In the genomic region with DNA sequence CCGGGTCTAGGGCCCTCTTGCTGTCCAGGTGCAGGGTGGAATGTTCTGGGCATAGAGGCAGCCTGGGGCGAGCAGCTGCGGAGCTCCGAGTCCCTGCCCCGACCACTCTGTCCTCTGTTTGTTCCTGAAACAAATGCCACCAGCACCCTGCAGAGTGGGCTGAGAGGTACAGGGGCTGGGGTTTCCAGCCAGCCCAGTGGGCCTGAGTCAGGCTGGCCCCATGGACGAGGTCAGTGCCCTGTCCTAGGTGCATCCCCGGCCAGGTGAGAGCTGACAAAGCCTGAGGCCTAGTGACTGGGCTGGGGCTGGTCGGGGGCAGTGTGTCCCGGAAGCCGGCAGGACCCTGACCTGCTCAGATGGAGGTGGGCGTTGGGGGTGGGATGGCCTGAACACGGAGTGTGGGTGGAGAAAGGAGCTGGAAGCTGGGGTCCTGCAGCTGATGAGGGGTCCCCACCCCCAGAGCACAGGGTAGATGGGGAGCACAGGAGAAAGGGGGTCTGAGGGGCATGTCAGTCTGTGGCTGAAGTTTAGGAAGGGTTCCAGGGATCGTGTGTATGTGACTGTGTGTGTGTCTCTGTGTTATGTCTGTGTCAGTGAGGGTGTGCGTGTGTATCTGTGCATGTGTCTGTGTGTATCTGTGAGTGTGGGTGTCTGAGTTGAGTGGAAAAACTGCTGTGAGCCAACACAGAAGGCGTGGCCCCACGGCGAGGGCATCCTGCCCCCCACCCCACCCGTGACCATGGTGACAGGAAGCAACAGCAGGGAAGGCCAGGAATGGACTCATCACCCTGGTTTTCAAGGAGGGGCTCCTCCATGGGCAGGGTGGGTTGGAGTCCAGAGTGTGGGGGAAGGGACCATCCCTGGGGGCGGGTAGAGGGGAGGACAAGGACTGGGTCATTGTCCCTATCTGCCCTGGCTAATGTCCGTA, we compare ENCODE assay signal across 10 cellular contexts. TPM values are rescaled to one million over a fixed set of nuclear protein-coding genes. Genes with fewer than 3 reads are reported as not detected.
DNase-seq lines count a peak whose midpoint lies in the region; ATAC-seq and TF ChIP-seq lines count a peak whose summit lies in the region.
"Had no signal": no experiment of that assay in that cellular context is flagged by ENCODE, and none has a peak within 500 bp of the region (broad histone marks: within the 10 kb centered on the region; RNA-seq: fewer than 3 reads in every experiment).

No MANE protein-coding gene starts in this region.

- peak overlapping the region; percentile 97 for H3K18ac ChIP-seq in neuronal stem cell (ENCODE audit: low read length)

- DNase-seq in CD1c-positive myeloid dendritic cell (ENCODE audit: extremely low spot score) = peak; percentile 62
- no peak for DNase-seq in activated B cell treated with CpG ODN at 0.5 μM for 24 hours
- DNase-seq in effector memory CD4-positive, alpha-beta T cell = peak in 2 of 3 donors; percentile 55 to 56
- no peak for DNase-seq in neuronal stem cell (ENCODE audit: low spot score)
- DNase-seq in NCI-H187 treated with DMSO at 0.1 percent for 48 hours (lab: John Stamatoyannopoulos, UW) = no peak
- DNase-seq in A673 (ENCODE audit: low spot score) = no peak
- DNase-seq in activated CD4-positive, CD25-positive, alpha-beta regulatory T cell treated with anti-CD3 and anti-CD28 coated beads, Interleukin-2, amount 50 U/mL, for 72 hours = no peak
- DNase-seq: HCEC 1CT, NCI-H1436 had no signal

- H3K27me3 ChIP-seq in effector memory CD4-positive, alpha-beta T cell (replicated peaks; ENCODE audit: control insufficient read depth, insufficient read depth, low read length, poor library complexity, severe bottlenecking) = no peaks in the 10 kb centered on the region
- H3K27me3 ChIP-seq in neuronal stem cell (ENCODE audit: control insufficient read depth in 3 of 3, insufficient read depth in 3 of 3, low read depth in 1 of 3, low read length in 3 of 3) = peaks cover 0 to 41% (median 17%) of the 10 kb centered on the region in 3 experiments
- H3K27me3 ChIP-seq in A673 (replicated peaks; ENCODE audit: insufficient read depth, low read depth, low read length, poor library complexity) = no peaks in the 10 kb centered on the region

- peaks cover 86% of the 10 kb centered on the region for H3K4me1 ChIP-seq in effector memory CD4-positive, alpha-beta T cell (ENCODE audit: control insufficient read depth, insufficient read depth, low read length, poor library complexity, severe bottlenecking)
- H3K4me1 ChIP-seq in neuronal stem cell (ENCODE audit: control insufficient read depth in 2 of 2, insufficient read depth in 1 of 2, low read depth in 1 of 2, low read length in 2 of 2) (peaks cover 61 to 71% of the 10 kb centered on the region in 2 donors), A673 (ENCODE audit: insufficient read depth, low read length, poor library complexity, severe bottlenecking) (peaks cover 44% of the 10 kb centered on the region)

- no peak overlapping the region for H3K4ac ChIP-seq in neuronal stem cell (ENCODE audit: low read length)

- TF ChIP-seq CTCF in activated B cell treated with CpG ODN at 0.5 μM for 24 hours (IDR thresholded peaks at IDR 0.05) (no peak), A673 (conservative IDR thresholded peaks at IDR 0.05; ENCODE audit: low read depth, low read length) (no peak)

- no peak overlapping the region for H3K4me3 ChIP-seq in effector memory CD4-positive, alpha-beta T cell (ENCODE audit: insufficient read depth, low read depth, low read length, poor library complexity, severe bottlenecking)
- H3K4me3 ChIP-seq in neuronal stem cell (ENCODE audit: low read length in 2 of 2) (peak overlapping the region in 1 of 2 donors; percentile 38), A673 (ENCODE audit: low read depth, low read length, poor library complexity, severe bottlenecking) (no peak overlapping the region)

- peak overlapping the region; percentile 48 for H2BK120ac ChIP-seq in neuronal stem cell (ENCODE audit: low read depth, low read length)

- intact Hi-C loops in activated B cell treated with CpG ODN at 0.5 μM for 24 hours (cut with micrococcal nuclease) = no loop called here
- intact Hi-C loops in A673 (cut with micrococcal nuclease; ENCODE audit: unreplicated experiment) = no loop called here

- no peaks in the 10 kb centered on the region for H3K36me3 Mint-ChIP-seq in activated B cell treated with CpG ODN at 0.5 μM for 24 hours (ENCODE audit: low read depth)

- ATAC-seq in activated B cell treated with CpG ODN at 0.5 μM for 24 hours (ENCODE audit: low read depth) (no peak), HG02885 (IDR thresholded peaks at IDR 0.05; ENCODE audit: poor library complexity, unreplicated experiment) (no peak)

- POLR2A ChIA-PET in activated B cell treated with CpG ODN at 0.5 μM for 24 hours (lab: Charles Lee) = interaction anchor here (0.6 kb wide), 1 partner anchor 144 kb away, joined by 3 read pairs; no protein-coding TSS in a partner anchor
- POLR2A ChIA-PET in A673 (lab: Charles Lee; ENCODE audit: low non-redundant PET) = no interaction called here

- H2BK5ac ChIP-seq in neuronal stem cell (ENCODE audit: low read length) = peak overlapping the region; percentile 83

- peak overlapping the region; percentile 40 for H3K14ac ChIP-seq in neuronal stem cell (ENCODE audit: low read length)

- BruUV-seq in A673 (replicated peaks; lab: Mats Ljungman, UMichigan) = no TSS peak

- peak overlapping the region; percentile 42 for H3K4me3 Mint-ChIP-seq in activated B cell treated with CpG ODN at 0.5 μM for 24 hours

- no peaks in the 10 kb centered on the region for H3K36me3 ChIP-seq in effector memory CD4-positive, alpha-beta T cell (ENCODE audit: control insufficient read depth, insufficient read depth, low read length)
- no peaks in the 10 kb centered on the region for H3K36me3 ChIP-seq in neuronal stem cell (replicated peaks in 1 of 2; ENCODE audit: control insufficient read depth in 2 of 2, insufficient read depth in 2 of 2, low read length in 2 of 2)
- peaks cover 3% of the 10 kb centered on the region for H3K36me3 ChIP-seq in A673 (ENCODE audit: insufficient read depth, low read length, poor library complexity, severe bottlenecking)

- peak overlapping the region; percentile 49 for H3K23ac ChIP-seq in neuronal stem cell (ENCODE audit: low read depth, low read length, poor library complexity)

- peak overlapping the region; percentile 38 for H3K9ac ChIP-seq in neuronal stem cell (ENCODE audit: low read depth, low read length, poor library complexity)

- peak overlapping the region; percentile 97 for H2BK15ac ChIP-seq in neuronal stem cell (ENCODE audit: low read length)

- H3K27me3 Mint-ChIP-seq in activated B cell treated with CpG ODN at 0.5 μM for 24 hours = no peaks in the 10 kb centered on the region

- peak overlapping the region; percentile 67 for H3K27ac Mint-ChIP-seq in activated B cell treated with CpG ODN at 0.5 μM for 24 hours

- no peaks in the 10 kb centered on the region for H3K9me3 Mint-ChIP-seq in activated B cell treated with CpG ODN at 0.5 μM for 24 hours

- H2AK5ac ChIP-seq in neuronal stem cell (ENCODE audit: low read depth, low read length) = peak overlapping the region; percentile 97

- H3K79me1 ChIP-seq in neuronal stem cell (ENCODE audit: low read depth, low read length) = no peaks in the 10 kb centered on the region

- H2BK12ac ChIP-seq in neuronal stem cell (ENCODE audit: low read length) = peak overlapping the region; percentile 91

- H2AFZ ChIP-seq in neuronal stem cell (ENCODE audit: low read length) = peak overlapping the region; percentile 20

- peak overlapping the region; percentile 19 for H4K8ac ChIP-seq in neuronal stem cell (ENCODE audit: low read depth, low read length)

- peak overlapping the region; percentile 100 for H3K27ac ChIP-seq in effector memory CD4-positive, alpha-beta T cell (ENCODE audit: insufficient read depth, low read length, poor library complexity, severe bottlenecking)
- H3K27ac ChIP-seq in neuronal stem cell (replicated peaks; ENCODE audit: low read length) (no peak overlapping the region), A673 (ENCODE audit: low read depth, low read length, poor library complexity, severe bottlenecking) (no peak overlapping the region)

- H3K4me2 ChIP-seq in neuronal stem cell (ENCODE audit: insufficient read depth, low read length, poor library complexity, severe bottlenecking) = peak overlapping the region; percentile 31

- H3K4me1 Mint-ChIP-seq in activated B cell treated with CpG ODN at 0.5 μM for 24 hours = peaks cover 78% of the 10 kb centered on the region

- CTCF ChIA-PET in activated B cell treated with CpG ODN at 0.5 μM for 24 hours (lab: Charles Lee) = no interaction called here
- CTCF ChIA-PET in A673 (lab: Charles Lee) = no interaction called here

- no peaks in the 10 kb centered on the region for H3K9me3 ChIP-seq in effector memory CD4-positive, alpha-beta T cell (ENCODE audit: control insufficient read depth, low read length)
- peaks cover 0 to 6% of the 10 kb centered on the region in 2 donors for H3K9me3 ChIP-seq in neuronal stem cell (replicated peaks in 1 of 2; ENCODE audit: control insufficient read depth in 2 of 2, insufficient read depth in 1 of 2, low read depth in 1 of 2, low read length in 2 of 2)
- H3K9me3 ChIP-seq in A673 (ENCODE audit: low read depth, low read length, poor library complexity, severe bottlenecking) = no peaks in the 10 kb centered on the region

- WGBS in neuronal stem cell (ENCODE audit: extremely low coverage in 2 of 2, insufficient read length in 2 of 2, insufficient replicate concordance in 1 of 2), 2 donors = no CpG with 5 or more reads among the region's 20 CpGs

- H4K91ac ChIP-seq in neuronal stem cell (ENCODE audit: low read depth, low read length, poor library complexity) = peak overlapping the region; percentile 2

RNA-seq across cellular contexts. Expression of a gene that starts 2.4 kb away (rescaled TPM):
- total RNA-seq in activated B cell treated with CpG ODN at 0.5 μM for 24 hours = 112 and 129 TPM in 2 replicates
- 98.0 TPM for polyA plus RNA-seq in neuronal stem cell (2013, experiment 1 of 2)
- 93.7 TPM for polyA plus RNA-seq in neuronal stem cell (2013, experiment 2 of 2)
- 42.4 and 47.7 TPM in 2 replicates for total RNA-seq in A673 (2021)

RNA-seq across cellular contexts. Expression of a gene that starts 6.7 kb away (rescaled TPM):
- 16.7 and 18.1 TPM in 2 replicates for total RNA-seq in activated B cell treated with CpG ODN at 0.5 μM for 24 hours
- 13.4 TPM for polyA plus RNA-seq in neuronal stem cell (2013, experiment 1 of 2)
- polyA plus RNA-seq in neuronal stem cell (2013, experiment 2 of 2) = 11.7 TPM
- total RNA-seq in A673 (2021) = 34.0 and 48.0 TPM in 2 replicates

RNA-seq across cellular contexts. Expression of a gene that starts 9.7 kb away (rescaled TPM):
- total RNA-seq in activated B cell treated with CpG ODN at 0.5 μM for 24 hours (2.9 and 3.0 TPM in 2 replicates), A673 (2021) (154 and 192 TPM in 2 replicates)
- polyA plus RNA-seq in neuronal stem cell (2013, experiment 1 of 2) = 16.9 TPM
- 15.2 TPM for polyA plus RNA-seq in neuronal stem cell (2013, experiment 2 of 2)

RNA-seq across cellular contexts. Expression of a gene that starts 42.0 kb away (rescaled TPM):
- total RNA-seq in activated B cell treated with CpG ODN at 0.5 μM for 24 hours (0.95 and 1.6 TPM in 2 replicates), A673 (2021) (3.1 and 4.7 TPM in 2 replicates)
- polyA plus RNA-seq in neuronal stem cell (2013, experiment 1 of 2) = 7.2 TPM
- 6.3 TPM for polyA plus RNA-seq in neuronal stem cell (2013, experiment 2 of 2)

Comparison
In these comparisons a context has a peak if more than half of its experiments do, and no peak if none do; other contexts are left out.
1. DNase-seq: peak in CD1c-positive myeloid dendritic cell (single experiment) and effector memory CD4-positive, alpha-beta T cell (2 of 3); none in activated B cell treated with CpG ODN at 0.5 μM for 24 hours (single experiment), neuronal stem cell (single experiment), NCI-H187 treated with DMSO at 0.1 percent for 48 hours (single experiment), A673 (single experiment) and activated CD4-positive, CD25-positive, alpha-beta regulatory T cell treated with anti-CD3 and anti-CD28 coated beads, Interleukin-2, amount 50 U/mL, for 72 hours (single experiment).
2. RNA of a gene that starts 9.7 kb away (total RNA-seq): 154 to 192 TPM in A673; 2.9 to 3.0 TPM in activated B cell treated with CpG ODN at 0.5 μM for 24 hours; every median in the first group is over 10 times any median in the second.